Comparison of ENCODE assay signal across 29 cellular contexts in the genomic region with DNA sequence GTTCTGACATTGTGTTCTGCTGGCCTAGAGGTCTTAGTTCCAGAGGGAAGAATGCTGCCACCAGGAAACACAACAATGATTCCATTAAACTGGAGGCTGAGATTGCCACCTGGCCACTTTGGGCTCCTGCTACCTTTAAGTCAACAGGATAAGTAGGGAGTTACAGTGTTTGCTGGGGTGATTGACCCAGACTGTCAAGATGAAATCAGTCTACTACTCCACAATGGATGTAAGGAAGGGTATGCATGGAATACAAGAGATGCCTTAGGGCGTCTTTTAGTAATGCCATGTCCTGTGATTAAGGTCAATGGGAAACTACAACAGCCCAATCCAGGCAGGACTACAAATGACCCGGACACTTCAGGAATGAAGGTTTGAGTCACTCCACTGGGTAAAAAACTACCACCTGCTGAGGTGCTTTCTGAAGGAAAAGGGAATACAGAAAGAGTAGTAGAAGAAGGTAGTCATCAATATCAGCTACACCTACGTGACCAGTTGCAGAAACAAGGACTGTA.
"Had no signal": no experiment of that assay in that cellular context is flagged by ENCODE, and none has a peak within 500 bp of the region (broad histone marks: within the 10 kb centered on the region; RNA-seq: fewer than 3 reads in every experiment).

No MANE protein-coding gene starts in this region.

- DNase-seq: activated CD4-positive, alpha-beta memory T cell treated with anti-CD3 and anti-CD28 coated beads for 36 hours; activated CD4-positive, alpha-beta T cell treated with anti-CD3 and anti-CD28 coated beads for 36 hours; activated CD4-positive, alpha-beta T cell treated with anti-CD3 and anti-CD28 coated beads, Interleukin-2, amount 10 ng/mL, durations not matched to agents 24 days and 14 days; activated CD4-positive, CD25-positive, alpha-beta regulatory T cell; activated CD4-positive, CD25-positive, alpha-beta regulatory T cell treated with anti-CD3 and anti-CD28 coated beads, Interleukin-2, amount 50 U/mL, for 72 hours; activated CD8-positive, alpha-beta memory T cell treated with anti-CD3 and anti-CD28 coated beads, Interleukin-2, amount 10 ng/mL, durations not matched to agents 7 days and 5 days; activated CD8-positive, alpha-beta memory T cell treated with anti-CD3 and anti-CD28 coated beads, Interleukin-2, amount 50 U/mL, for 4 hours; activated CD8-positive, alpha-beta T cell treated with anti-CD3 and anti-CD28 coated beads, Interleukin-2, amount 10 ng/mL, durations not matched to agents 7 days and 5 days; activated effector memory CD4-positive, alpha-beta T cell treated with anti-CD3 and anti-CD28 coated beads, Interleukin-2, amount 50 U/mL, for 16 hours; activated naive CD4-positive, alpha-beta T cell treated with anti-CD3 and anti-CD28 coated beads for 36 hours; activated naive CD8-positive, alpha-beta T cell treated with anti-CD3 and anti-CD28 coated beads for 36 hours; activated naive CD8-positive, alpha-beta T cell treated with anti-CD3 and anti-CD28 coated beads, Interleukin-2, amount 50 U/mL, for 24 hours; activated T-cell treated with anti-CD3 and anti-CD28 coated beads, Interleukin-2, amount 50 U/mL, for 1 hour; activated T-cell treated with anti-CD3 and anti-CD28 coated beads, Interleukin-2, amount 50 U/mL, for 48 hours; adrenal gland; amygdala; aorta; body of pancreas; caudate nucleus; colonic mucosa; effector CD8-positive, alpha-beta T cell; esophagus squamous epithelium; head of caudate nucleus; T-helper 17 cell; T1000 had no signal

- H3K27ac Mint-ChIP-seq: activated CD4-positive, alpha-beta memory T cell treated with anti-CD3 and anti-CD28 coated beads for 36 hours; activated CD4-positive, alpha-beta T cell treated with anti-CD3 and anti-CD28 coated beads for 36 hours; activated CD4-positive, alpha-beta T cell treated with anti-CD3 and anti-CD28 coated beads, Interleukin-2, amount 10 ng/mL, durations not matched to agents 24 days and 14 days; activated CD8-positive, alpha-beta memory T cell treated with anti-CD3 and anti-CD28 coated beads, Interleukin-2, amount 10 ng/mL, durations not matched to agents 7 days and 5 days; activated CD8-positive, alpha-beta T cell treated with anti-CD3 and anti-CD28 coated beads, Interleukin-2, amount 10 ng/mL, durations not matched to agents 7 days and 5 days; activated naive CD4-positive, alpha-beta T cell treated with anti-CD3 and anti-CD28 coated beads for 36 hours; activated naive CD4-positive, alpha-beta T cell treated with anti-CD3 and anti-CD28 coated beads, Interleukin-2, amount 50 U/mL, for 24 hours; activated naive CD8-positive, alpha-beta T cell treated with anti-CD3 and anti-CD28 coated beads for 36 hours; activated naive CD8-positive, alpha-beta T cell treated with anti-CD3 and anti-CD28 coated beads, Interleukin-2, amount 50 U/mL, for 24 hours; activated T-helper 1 cell treated with anti-CD3 and anti-CD28 coated beads, Interleukin-12 subunit alpha, Interleukin-12 subunit beta, Interleukin-2, Interleukin-4 antibody, amounts not matched to agents 30 ng/mL and 10 ng/mL and 1 ng/mL, durations not matched to agents 14 hours and 24 hours and 36 hours; activated T-helper 2 cell treated with anti-CD3 and anti-CD28 coated beads, Interferon-gamma antibody, Interleukin-2, Interleukin-4, amounts not matched to agents 10 μg/mL and 5 μg/mL and 100 μg/mL, durations not matched to agents 14 hours and 24 hours and 36 hours; T-helper 17 cell; T-helper 2 cell treated with Interferon-gamma antibody and Interleukin-4, amounts not matched to agents 5 μg/mL and 100 μg/mL, for 36 hours had no signal

- H3K9me3 Mint-ChIP-seq: activated CD4-positive, alpha-beta T cell treated with anti-CD3 and anti-CD28 coated beads, Interleukin-2, amount 10 ng/mL, durations not matched to agents 24 days and 14 days had no signal

- ATAC-seq: activated CD4-positive, alpha-beta T cell treated with anti-CD3 and anti-CD28 coated beads for 36 hours; activated CD8-positive, alpha-beta memory T cell treated with anti-CD3 and anti-CD28 coated beads, Interleukin-2, amount 10 ng/mL, durations not matched to agents 7 days and 5 days; activated CD8-positive, alpha-beta T cell treated with anti-CD3 and anti-CD28 coated beads, Interleukin-2, amount 10 ng/mL, durations not matched to agents 7 days and 5 days; activated naive CD8-positive, alpha-beta T cell treated with anti-CD3 and anti-CD28 coated beads, Interleukin-2, amount 50 U/mL, for 24 hours; body of pancreas; T-helper 17 cell had no signal

- H3K4me3 Mint-ChIP-seq: activated CD4-positive, alpha-beta memory T cell treated with anti-CD3 and anti-CD28 coated beads for 36 hours; activated CD4-positive, alpha-beta T cell treated with anti-CD3 and anti-CD28 coated beads for 36 hours; activated CD4-positive, alpha-beta T cell treated with anti-CD3 and anti-CD28 coated beads, Interleukin-2, amount 10 ng/mL, durations not matched to agents 24 days and 14 days; activated CD8-positive, alpha-beta memory T cell treated with anti-CD3 and anti-CD28 coated beads, Interleukin-2, amount 10 ng/mL, durations not matched to agents 7 days and 5 days; activated CD8-positive, alpha-beta T cell treated with anti-CD3 and anti-CD28 coated beads, Interleukin-2, amount 10 ng/mL, durations not matched to agents 7 days and 5 days; activated naive CD4-positive, alpha-beta T cell treated with anti-CD3 and anti-CD28 coated beads for 36 hours; activated naive CD4-positive, alpha-beta T cell treated with anti-CD3 and anti-CD28 coated beads, Interleukin-2, amount 50 U/mL, for 24 hours; activated naive CD8-positive, alpha-beta T cell treated with anti-CD3 and anti-CD28 coated beads for 36 hours; activated naive CD8-positive, alpha-beta T cell treated with anti-CD3 and anti-CD28 coated beads, Interleukin-2, amount 50 U/mL, for 24 hours; activated T-helper 1 cell treated with anti-CD3 and anti-CD28 coated beads, Interleukin-12 subunit alpha, Interleukin-12 subunit beta, Interleukin-2, Interleukin-4 antibody, amounts not matched to agents 30 ng/mL and 10 ng/mL and 1 ng/mL, durations not matched to agents 14 hours and 24 hours and 36 hours; T-helper 17 cell; T-helper 2 cell treated with Interferon-gamma antibody and Interleukin-4, amounts not matched to agents 5 μg/mL and 100 μg/mL, for 36 hours had no signal

- H3K36me3 Mint-ChIP-seq: activated CD4-positive, alpha-beta memory T cell treated with anti-CD3 and anti-CD28 coated beads for 36 hours; activated CD8-positive, alpha-beta memory T cell treated with anti-CD3 and anti-CD28 coated beads, Interleukin-2, amount 10 ng/mL, durations not matched to agents 7 days and 5 days; activated naive CD4-positive, alpha-beta T cell treated with anti-CD3 and anti-CD28 coated beads, Interleukin-2, amount 50 U/mL, for 24 hours; activated naive CD8-positive, alpha-beta T cell treated with anti-CD3 and anti-CD28 coated beads for 36 hours had no signal

- H3K27me3 Mint-ChIP-seq: activated CD4-positive, alpha-beta memory T cell treated with anti-CD3 and anti-CD28 coated beads for 36 hours; activated CD4-positive, alpha-beta T cell treated with anti-CD3 and anti-CD28 coated beads for 36 hours; activated CD4-positive, alpha-beta T cell treated with anti-CD3 and anti-CD28 coated beads, Interleukin-2, amount 10 ng/mL, durations not matched to agents 24 days and 14 days; activated CD8-positive, alpha-beta memory T cell treated with anti-CD3 and anti-CD28 coated beads, Interleukin-2, amount 10 ng/mL, durations not matched to agents 7 days and 5 days; activated naive CD4-positive, alpha-beta T cell treated with anti-CD3 and anti-CD28 coated beads, Interleukin-2, amount 50 U/mL, for 24 hours; activated naive CD8-positive, alpha-beta T cell treated with anti-CD3 and anti-CD28 coated beads for 36 hours; activated naive CD8-positive, alpha-beta T cell treated with anti-CD3 and anti-CD28 coated beads, Interleukin-2, amount 50 U/mL, for 24 hours; T-helper 17 cell had no signal

- H3K4me1 Mint-ChIP-seq: activated CD4-positive, alpha-beta T cell treated with anti-CD3 and anti-CD28 coated beads for 36 hours; activated CD4-positive, alpha-beta T cell treated with anti-CD3 and anti-CD28 coated beads, Interleukin-2, amount 10 ng/mL, durations not matched to agents 24 days and 14 days; activated CD8-positive, alpha-beta memory T cell treated with anti-CD3 and anti-CD28 coated beads, Interleukin-2, amount 10 ng/mL, durations not matched to agents 7 days and 5 days; activated naive CD4-positive, alpha-beta T cell treated with anti-CD3 and anti-CD28 coated beads, Interleukin-2, amount 50 U/mL, for 24 hours; activated naive CD8-positive, alpha-beta T cell treated with anti-CD3 and anti-CD28 coated beads for 36 hours; activated naive CD8-positive, alpha-beta T cell treated with anti-CD3 and anti-CD28 coated beads, Interleukin-2, amount 50 U/mL, for 24 hours; T-helper 17 cell had no signal
